8 cellular contexts compared by ENCODE assay signal in genomic region chr11:35166369-35167360, GRCh38. TPM values are rescaled to one million over a fixed set of nuclear protein-coding genes. Genes with fewer than 3 reads are reported as not detected.
A peak's percentile ranks its signal among the peaks of the same experiment; 100 is the strongest.
DNase-seq lines count a peak whose midpoint lies in the region; ATAC-seq and TF ChIP-seq lines count a peak whose summit lies in the region.

No MANE protein-coding gene starts in this region.

- peak; percentile 62 for DNase-seq in activated T-cell treated with anti-CD3 and anti-CD28 coated beads, Interleukin-2, amount 50 U/mL, for 24 hours
- DNase-seq in spleen (peak; percentile 78), HEK293T (ENCODE audit: extremely low spot score) (no peak), 8988T (no peak), NCI-H128 (lab: John Stamatoyannopoulos, UW; ENCODE audit: unreplicated experiment) (no peak)

- CTCF ChIA-PET in HEK293T (lab: Yijun Ruan, JAX): no interaction called here

- peak overlapping the region; percentile 99 for H3K27ac Mint-ChIP-seq in activated T-cell treated with anti-CD3 and anti-CD28 coated beads, Interleukin-2, amount 50 U/mL, for 24 hours

- no peaks in the 10 kb centered on the region for H3K27me3 Mint-ChIP-seq in activated T-cell treated with anti-CD3 and anti-CD28 coated beads, Interleukin-2, amount 50 U/mL, for 24 hours

- peak; percentile 4 for ATAC-seq in GM18508 (IDR thresholded peaks at IDR 0.05; ENCODE audit: insufficient read depth, unreplicated experiment)
- ATAC-seq in HG03045 (IDR thresholded peaks at IDR 0.05; ENCODE audit: unreplicated experiment): peak; percentile 8
- no peak for ATAC-seq in gastroesophageal sphincter

- peaks cover 49 to 100% (median 67%) of the 10 kb centered on the region in 3 donors for H3K4me1 ChIP-seq in gastroesophageal sphincter
- H3K4me1 ChIP-seq in spleen: peaks cover 72 to 100% (median 98%) of the 10 kb centered on the region in 6 donors

- H3K4me3 ChIP-seq in gastroesophageal sphincter (no peak overlapping the region), spleen (peak overlapping the region in 3 of 8 donors; percentile 2 to 49 (median 6))

- H3K9me3 Mint-ChIP-seq in activated T-cell treated with anti-CD3 and anti-CD28 coated beads, Interleukin-2, amount 50 U/mL, for 24 hours: no peaks in the 10 kb centered on the region

- H3K36me3 ChIP-seq in gastroesophageal sphincter (no peaks in the 10 kb centered on the region), spleen (no peaks in the 10 kb centered on the region)

- no peak for TF ChIP-seq EP300 in gastroesophageal sphincter (IDR thresholded peaks at IDR 0.05)

- H3K36me3 Mint-ChIP-seq in activated T-cell treated with anti-CD3 and anti-CD28 coated beads, Interleukin-2, amount 50 U/mL, for 24 hours (ENCODE audit: low read depth): peaks cover 83% of the 10 kb centered on the region

- H3K9me3 ChIP-seq in gastroesophageal sphincter (no peaks in the 10 kb centered on the region), spleen (no peaks in the 10 kb centered on the region)

- intact Hi-C loops in spleen (cut with DNase I; ENCODE audit: low total_unique reads): no loop called here

- peak overlapping the region; percentile 43 to 79 (median 77) for H3K27ac ChIP-seq in gastroesophageal sphincter
- H3K27ac ChIP-seq in spleen: peak overlapping the region; percentile 67 to 96 (median 86)

- WGBS in gastroesophageal sphincter (ENCODE audit: low coverage in 1 of 2), 2 donors: 43 to 61% methylated on average over 6 to 7 of the region's 11 CpGs
- WGBS in spleen, 5 donors: 65 to 68% (median 67%) methylated on average over 11 of the region's 11 CpGs

- H3K27me3 ChIP-seq in gastroesophageal sphincter (no peaks in the 10 kb centered on the region), spleen (replicated peaks in 1 of 7) (no peaks in the 10 kb centered on the region)

- H3K4me3 Mint-ChIP-seq in activated T-cell treated with anti-CD3 and anti-CD28 coated beads, Interleukin-2, amount 50 U/mL, for 24 hours: peak overlapping the region; percentile 74

- no peak for TF ChIP-seq CTCF in gastroesophageal sphincter (IDR thresholded peaks at IDR 0.05)
- no peak for TF ChIP-seq CTCF in spleen (IDR thresholded peaks at IDR 0.05 in 8 of 11, conservative IDR thresholded peaks at IDR 0.05 in 3 of 11)

- POLR2A ChIA-PET in HEK293T (lab: Yijun Ruan, JAX): no interaction called here

- TF ChIP-seq POLR2A in gastroesophageal sphincter (IDR thresholded peaks at IDR 0.05): no peak
- no peak for TF ChIP-seq POLR2A in spleen (IDR thresholded peaks at IDR 0.05)

- peaks cover 100% of the 10 kb centered on the region for H3K4me1 Mint-ChIP-seq in activated T-cell treated with anti-CD3 and anti-CD28 coated beads, Interleukin-2, amount 50 U/mL, for 24 hours (ENCODE audit: low read depth)

TF ChIP-seq in HEK293T, 16 proteins besides CTCF, POLR2A, EP300 and RAD21:
- no peak for TF ChIP-seq ZNF384 (IDR thresholded peaks at IDR 0.05)
- TF ChIP-seq ARNT (IDR thresholded peaks at IDR 0.05): no peak
- TF ChIP-seq SUZ12 (IDR thresholded peaks at IDR 0.05): no peak
- TF ChIP-seq BHLHE40 (IDR thresholded peaks at IDR 0.05; ENCODE audit: borderline replicate concordance): no peak
- no peak for TF ChIP-seq NFRKB (IDR thresholded peaks at IDR 0.05)
- TF ChIP-seq FOXK2 (IDR thresholded peaks at IDR 0.05): no peak
- TF ChIP-seq LEF1 (IDR thresholded peaks at IDR 0.05; ENCODE audit: borderline replicate concordance): no peak
- TF ChIP-seq FOXA1 (IDR thresholded peaks at IDR 0.05): no peak
- TF ChIP-seq PKNOX1 (IDR thresholded peaks at IDR 0.05): no peak
- no peak for TF ChIP-seq FOXM1 (IDR thresholded peaks at IDR 0.05; ENCODE audit: borderline replicate concordance)
- TF ChIP-seq ELF4 (IDR thresholded peaks at IDR 0.05): no peak
- no peak for TF ChIP-seq CTBP1 (IDR thresholded peaks at IDR 0.05; ENCODE audit: borderline replicate concordance)
- TF ChIP-seq L3MBTL2 (conservative IDR thresholded peaks at IDR 0.05): no peak
- TF ChIP-seq TARDBP (IDR thresholded peaks at IDR 0.05): no peak
- no peak for TF ChIP-seq HDGF (IDR thresholded peaks at IDR 0.05; ENCODE audit: borderline replicate concordance)

RNA-seq across cellular contexts. Expression of gene CD44, which starts 27.7 kb away (rescaled TPM):
- 100 to 1,000 TPM; 211 to 319 (median 266) TPM for total RNA-seq in gastroesophageal sphincter
- total RNA-seq in spleen: 100 to 1,000 TPM; 200 to 521 (median 348) TPM
- 100 to 1,000 TPM in 1 of 3 donors, 10 to 100 TPM in 2; 60.9 to 103 (median 71.8) TPM for polyA plus RNA-seq in spleen

Comparison
In these comparisons a context has a peak if more than half of its experiments do, and no peak if none do; other contexts are left out.
1. DNase-seq: peak in activated T-cell treated with anti-CD3 and anti-CD28 coated beads, Interleukin-2, amount 50 U/mL, for 24 hours (single experiment) and spleen (single experiment); none in HEK293T (single experiment), 8988T (single experiment) and NCI-H128 (single experiment).